11 cellular contexts compared by ENCODE assay signal in the genomic region with DNA sequence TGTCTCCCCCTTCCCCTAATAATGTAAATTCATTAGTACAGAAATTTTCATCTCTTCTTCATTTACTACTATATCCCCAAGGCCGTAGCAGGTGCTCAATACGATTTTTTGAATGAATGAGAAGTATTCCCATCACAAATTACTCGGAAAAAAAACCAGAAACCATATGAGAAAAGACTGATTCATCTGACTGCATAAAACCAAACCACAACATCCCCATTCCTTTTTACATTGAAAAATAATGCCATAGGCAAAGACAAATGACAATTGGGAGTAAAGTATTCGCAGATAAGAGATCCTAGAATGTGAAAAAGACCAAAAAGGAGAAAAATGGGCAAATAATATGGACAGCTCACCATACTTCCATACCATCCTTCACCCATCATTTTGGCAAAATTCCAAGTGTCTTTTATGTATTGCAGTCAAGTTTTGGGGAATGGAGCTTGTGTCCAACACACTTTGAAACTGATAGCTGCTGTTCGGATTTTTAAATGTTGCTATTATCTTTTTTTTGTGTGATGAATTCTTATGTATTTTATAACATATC. TPM values are rescaled to one million over a fixed set of nuclear protein-coding genes. Genes with fewer than 3 reads are reported as not detected.
DNase-seq lines count a peak whose midpoint lies in the region; ATAC-seq and TF ChIP-seq lines count a peak whose summit lies in the region.
"Had no signal": no experiment of that assay in that cellular context is flagged by ENCODE, and none has a peak within 500 bp of the region (broad histone marks: within the 10 kb centered on the region; RNA-seq: fewer than 3 reads in every experiment).

No MANE protein-coding gene starts in this region.

- 0 out of 2 replicates have a peak, but pooled peaks cover 7% of the 10 kb centered on the region for H3K36me3 ChIP-seq in Loucy (ENCODE audit: insufficient read depth, low read length)

- no peak for TF ChIP-seq CTCF in Loucy (conservative IDR thresholded peaks at IDR 0.05; ENCODE audit: low read length)
- no peak for TF ChIP-seq CTCF in neural crest cell (conservative IDR thresholded peaks at IDR 0.05)

- H3F3A ChIP-seq in Loucy (ENCODE audit: low read depth): no peaks in the 10 kb centered on the region

- peak overlapping the region; percentile 32 for H3K27ac Mint-ChIP-seq in activated CD8-positive, alpha-beta memory T cell treated with anti-CD3 and anti-CD28 coated beads, Interleukin-2, amount 10 ng/mL, durations not matched to agents 7 days and 5 days
- H3K27ac Mint-ChIP-seq in activated T-helper 2 cell treated with anti-CD3 and anti-CD28 coated beads, Interferon-gamma antibody, Interleukin-2, Interleukin-4, amounts not matched to agents 10 μg/mL and 5 μg/mL and 100 μg/mL, durations not matched to agents 14 hours and 24 hours and 36 hours: peak overlapping the region; percentile 80
- H3K27ac Mint-ChIP-seq in neural crest cell (ENCODE audit: unreplicated experiment): no peak overlapping the region

- no peak overlapping the region for H2AFZ ChIP-seq in Loucy (ENCODE audit: low read length)

- no peaks in the 10 kb centered on the region for H3K27me3 Mint-ChIP-seq in activated CD8-positive, alpha-beta memory T cell treated with anti-CD3 and anti-CD28 coated beads, Interleukin-2, amount 10 ng/mL, durations not matched to agents 7 days and 5 days
- H3K27me3 Mint-ChIP-seq in activated T-helper 2 cell treated with anti-CD3 and anti-CD28 coated beads, Interferon-gamma antibody, Interleukin-2, Interleukin-4, amounts not matched to agents 10 μg/mL and 5 μg/mL and 100 μg/mL, durations not matched to agents 14 hours and 24 hours and 36 hours (ENCODE audit: low read depth): no peaks in the 10 kb centered on the region
- no peaks in the 10 kb centered on the region for H3K27me3 Mint-ChIP-seq in neural crest cell (ENCODE audit: low read depth)

- H3K4me1 Mint-ChIP-seq in activated CD8-positive, alpha-beta memory T cell treated with anti-CD3 and anti-CD28 coated beads, Interleukin-2, amount 10 ng/mL, durations not matched to agents 7 days and 5 days: peaks cover 22% of the 10 kb centered on the region
- peaks cover 20% of the 10 kb centered on the region for H3K4me1 Mint-ChIP-seq in activated T-helper 2 cell treated with anti-CD3 and anti-CD28 coated beads, Interferon-gamma antibody, Interleukin-2, Interleukin-4, amounts not matched to agents 10 μg/mL and 5 μg/mL and 100 μg/mL, durations not matched to agents 14 hours and 24 hours and 36 hours (ENCODE audit: low read depth)
- H3K4me1 Mint-ChIP-seq in neural crest cell: peaks cover 13% of the 10 kb centered on the region

- peaks cover 40% of the 10 kb centered on the region for H3K79me2 ChIP-seq in Loucy (ENCODE audit: insufficient read depth, low read length)

- no peaks in the 10 kb centered on the region for H3K27me3 ChIP-seq in Loucy (ENCODE audit: insufficient read depth, low read length, poor library complexity, severe bottlenecking)

- H3K4me3 ChIP-seq in Loucy (ENCODE audit: low read length, poor library complexity, severe bottlenecking): peak overlapping the region; percentile 89

- H3K9me2 ChIP-seq in Loucy (replicated peaks; ENCODE audit: low read depth, low read length): no peaks in the 10 kb centered on the region

- DNase-seq in activated CD8-positive, alpha-beta memory T cell treated with anti-CD3 and anti-CD28 coated beads, Interleukin-2, amount 10 ng/mL, durations not matched to agents 7 days and 5 days: no peak
- no peak for DNase-seq in activated CD8-positive, alpha-beta memory T cell treated with anti-CD3 and anti-CD28 coated beads, Interleukin-2, amount 50 U/mL, for 4 hours
- DNase-seq in activated T-helper 2 cell treated with anti-CD3 and anti-CD28 coated beads, Interferon-gamma antibody, Interleukin-2, Interleukin-4, amounts not matched to agents 10 μg/mL and 5 μg/mL and 100 μg/mL, durations not matched to agents 14 hours and 24 hours and 36 hours (ENCODE audit: low spot score): no peak
- DNase-seq in neural crest cell (ENCODE audit: low read depth, low spot score): no peak
- no peak for DNase-seq in Ammon's horn (ENCODE audit: low spot score)
- DNase-seq: C1 segment of cervical spinal cord; effector CD8-positive, alpha-beta T cell; NCI-H82 had no signal

- no peaks in the 10 kb centered on the region for H3K9me3 Mint-ChIP-seq in activated CD8-positive, alpha-beta memory T cell treated with anti-CD3 and anti-CD28 coated beads, Interleukin-2, amount 10 ng/mL, durations not matched to agents 7 days and 5 days (ENCODE audit: low read depth)
- H3K9me3 Mint-ChIP-seq in activated T-helper 2 cell treated with anti-CD3 and anti-CD28 coated beads, Interferon-gamma antibody, Interleukin-2, Interleukin-4, amounts not matched to agents 10 μg/mL and 5 μg/mL and 100 μg/mL, durations not matched to agents 14 hours and 24 hours and 36 hours: no peaks in the 10 kb centered on the region
- H3K9me3 Mint-ChIP-seq in neural crest cell: no peaks in the 10 kb centered on the region

- peak overlapping the region; percentile 84 for H3K4me3 Mint-ChIP-seq in activated CD8-positive, alpha-beta memory T cell treated with anti-CD3 and anti-CD28 coated beads, Interleukin-2, amount 10 ng/mL, durations not matched to agents 7 days and 5 days
- H3K4me3 Mint-ChIP-seq in activated T-helper 2 cell treated with anti-CD3 and anti-CD28 coated beads, Interferon-gamma antibody, Interleukin-2, Interleukin-4, amounts not matched to agents 10 μg/mL and 5 μg/mL and 100 μg/mL, durations not matched to agents 14 hours and 24 hours and 36 hours (ENCODE audit: low read depth): no peak overlapping the region
- H3K4me3 Mint-ChIP-seq in neural crest cell: peak overlapping the region; percentile 90

- peak overlapping the region; percentile 78 for H3K4me2 ChIP-seq in Loucy (ENCODE audit: low read depth, low read length, poor library complexity, severe bottlenecking)

- no peaks in the 10 kb centered on the region for H4K20me1 ChIP-seq in Loucy (ENCODE audit: insufficient read depth, low read length, poor library complexity, severe bottlenecking)

- peak overlapping the region; percentile 86 for H3K9ac ChIP-seq in Loucy (ENCODE audit: low read depth, low read length, poor library complexity, severe bottlenecking)

- H3K4me1 ChIP-seq in Loucy (ENCODE audit: insufficient read depth, low read length, poor library complexity, severe bottlenecking): peaks cover 41% of the 10 kb centered on the region

- peaks cover 9% of the 10 kb centered on the region for H3K36me3 Mint-ChIP-seq in activated CD8-positive, alpha-beta memory T cell treated with anti-CD3 and anti-CD28 coated beads, Interleukin-2, amount 10 ng/mL, durations not matched to agents 7 days and 5 days
- peaks cover 16% of the 10 kb centered on the region for H3K36me3 Mint-ChIP-seq in activated T-helper 2 cell treated with anti-CD3 and anti-CD28 coated beads, Interferon-gamma antibody, Interleukin-2, Interleukin-4, amounts not matched to agents 10 μg/mL and 5 μg/mL and 100 μg/mL, durations not matched to agents 14 hours and 24 hours and 36 hours (ENCODE audit: low read depth)
- peaks cover 4% of the 10 kb centered on the region for H3K36me3 Mint-ChIP-seq in neural crest cell (ENCODE audit: low read depth)

- H3K9me3 ChIP-seq in Loucy (ENCODE audit: insufficient read depth, low read depth, low read length): no peaks in the 10 kb centered on the region

- ATAC-seq in activated CD8-positive, alpha-beta memory T cell treated with anti-CD3 and anti-CD28 coated beads, Interleukin-2, amount 10 ng/mL, durations not matched to agents 7 days and 5 days: no peak
- ATAC-seq in HG02981 (IDR thresholded peaks at IDR 0.05; ENCODE audit: unreplicated experiment) (no peak), GM18867 (IDR thresholded peaks at IDR 0.05; ENCODE audit: unreplicated experiment) (no peak)

- intact Hi-C loops in activated T-helper 2 cell treated with anti-CD3 and anti-CD28 coated beads, Interferon-gamma antibody, Interleukin-2, Interleukin-4, amounts not matched to agents 10 μg/mL and 5 μg/mL and 100 μg/mL, durations not matched to agents 14 hours and 24 hours and 36 hours (cut with micrococcal nuclease): loop anchor here (2.0 to 10.0 kb wide), 2 partner anchors 71 to 369 kb away; a partner anchor contains a TSS

- CTCF ChIA-PET in activated CD8-positive, alpha-beta memory T cell treated with anti-CD3 and anti-CD28 coated beads, Interleukin-2, amount 10 ng/mL, durations not matched to agents 7 days and 5 days (lab: Charles Lee): interaction anchor here (1.4 kb wide), 1 partner anchor 11 kb away, joined by 4 read pairs; no protein-coding TSS in a partner anchor

RNA-seq across cellular contexts. Expression of a gene that starts 1.5 kb away (rescaled TPM):
- total RNA-seq in activated CD8-positive, alpha-beta memory T cell treated with anti-CD3 and anti-CD28 coated beads, Interleukin-2, amount 10 ng/mL, durations not matched to agents 7 days and 5 days: 10 to 100 TPM; 10.5 to 16.0 TPM
- 31.8 and 33.4 TPM in 2 replicates for total RNA-seq in activated T-helper 2 cell treated with anti-CD3 and anti-CD28 coated beads, Interferon-gamma antibody, Interleukin-2, Interleukin-4, amounts not matched to agents 10 μg/mL and 5 μg/mL and 100 μg/mL, durations not matched to agents 14 hours and 24 hours and 36 hours
- total RNA-seq in neural crest cell: 18.3 and 19.4 TPM in 2 replicates

RNA-seq across cellular contexts. Expression of a gene that starts 22.1 kb away (rescaled TPM):
- 10 to 100 TPM in 1 of 2 experiments, 1 to 10 TPM in 1; 6.9 to 12.1 TPM for total RNA-seq in activated CD8-positive, alpha-beta memory T cell treated with anti-CD3 and anti-CD28 coated beads, Interleukin-2, amount 10 ng/mL, durations not matched to agents 7 days and 5 days
- 8.0 and 8.2 TPM in 2 replicates for total RNA-seq in activated T-helper 2 cell treated with anti-CD3 and anti-CD28 coated beads, Interferon-gamma antibody, Interleukin-2, Interleukin-4, amounts not matched to agents 10 μg/mL and 5 μg/mL and 100 μg/mL, durations not matched to agents 14 hours and 24 hours and 36 hours
- total RNA-seq in neural crest cell: 7.3 and 7.9 TPM in 2 replicates
